In the genomic region with DNA sequence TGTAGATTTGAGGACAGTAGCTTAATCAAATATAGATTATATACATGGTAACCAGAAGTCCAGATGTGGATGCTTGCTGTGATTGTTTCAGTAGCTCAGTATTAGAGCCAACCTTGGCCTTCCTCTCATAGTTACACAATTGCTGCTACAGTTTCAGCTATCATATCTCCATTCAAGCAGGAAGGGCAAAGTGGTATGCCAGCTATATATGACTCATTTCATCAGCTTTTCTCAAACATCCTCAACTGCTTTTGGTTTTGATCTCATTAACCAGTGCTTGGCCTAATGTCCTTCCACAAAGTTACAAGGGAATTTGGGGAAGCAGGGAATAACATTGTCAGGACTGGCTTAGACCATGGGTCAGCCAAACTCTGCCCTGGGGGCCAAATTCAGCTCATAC, we compare ENCODE assay signal across 8 cellular contexts.
DNase-seq lines count a peak whose midpoint lies in the region; ATAC-seq lines count a peak whose summit lies in the region.

No MANE protein-coding gene starts in this region.

- H3K27ac Mint-ChIP-seq in effector memory CD8-positive, alpha-beta T cell = no peak overlapping the region

- DNase-seq in COLO829 (ENCODE audit: low spot score) (peak; percentile 34), MG63 (peak; percentile 21), glomerular visceral epithelial cell (ENCODE audit: extremely low spot score) (peak; percentile 65), Karpas-422 (no peak), UCSD-AML1 (lab: John Stamatoyannopoulos, UW; ENCODE audit: unreplicated experiment) (no peak), NCI-H1694 treated with DMSO at 0.1 percent for 48 hours (lab: John Stamatoyannopoulos, UW) (no peak)
- DNase-seq in effector memory CD8-positive, alpha-beta T cell = no peak

- no peaks in the 10 kb centered on the region for H3K4me1 Mint-ChIP-seq in effector memory CD8-positive, alpha-beta T cell (ENCODE audit: low read depth in 2 of 2)

- H3K27me3 ChIP-seq in MG63 (no peaks in the 10 kb centered on the region), Karpas-422 (ENCODE audit: low read length) (no peaks in the 10 kb centered on the region)

- ATAC-seq in GM19468 (IDR thresholded peaks at IDR 0.05; ENCODE audit: extremely low read depth, unreplicated experiment) = peak; percentile 89
- no peak for ATAC-seq in effector memory CD8-positive, alpha-beta T cell (replicated peaks)

- no peaks in the 10 kb centered on the region for H4K20me1 ChIP-seq in Karpas-422 (ENCODE audit: insufficient read depth, low read depth, low read length)

- H2AFZ ChIP-seq in Karpas-422 (ENCODE audit: low read length) = no peak overlapping the region

- H3K9ac ChIP-seq in Karpas-422 (ENCODE audit: low read length) = no peak overlapping the region

- H3K36me3 ChIP-seq in MG63 = no peaks in the 10 kb centered on the region
- no peaks in the 10 kb centered on the region for H3K36me3 ChIP-seq in Karpas-422 (ENCODE audit: insufficient read depth, low read length)

- H3K79me2 ChIP-seq in Karpas-422 (ENCODE audit: low read length) = no peaks in the 10 kb centered on the region

- H3K4me1 ChIP-seq in Karpas-422 (ENCODE audit: low read length) = no peaks in the 10 kb centered on the region

- no peak overlapping the region for H3K27ac ChIP-seq in Karpas-422 (ENCODE audit: low read length)

- H3K9me2 ChIP-seq in Karpas-422 (replicated peaks; ENCODE audit: insufficient read depth, low read length) = no peaks in the 10 kb centered on the region

- H3K4me3 Mint-ChIP-seq in effector memory CD8-positive, alpha-beta T cell = no peak overlapping the region

- H3K36me3 Mint-ChIP-seq in effector memory CD8-positive, alpha-beta T cell (ENCODE audit: insufficient read depth) = no peaks in the 10 kb centered on the region

- no peaks in the 10 kb centered on the region for H3K9me3 ChIP-seq in MG63
- no peaks in the 10 kb centered on the region for H3K9me3 ChIP-seq in Karpas-422 (ENCODE audit: low read length)

- H3K9me3 Mint-ChIP-seq in effector memory CD8-positive, alpha-beta T cell = peaks cover 0 to 3% of the 10 kb centered on the region in 2 donors

- no peak overlapping the region for H3K4me2 ChIP-seq in Karpas-422 (ENCODE audit: low read depth, low read length, poor library complexity, severe bottlenecking)

- no peak overlapping the region for H3K4me3 ChIP-seq in MG63
- no peak overlapping the region for H3K4me3 ChIP-seq in Karpas-422 (ENCODE audit: low read length)

- H3K27me3 Mint-ChIP-seq in effector memory CD8-positive, alpha-beta T cell = no peaks in the 10 kb centered on the region

Comparison
In these comparisons a context has a peak if more than half of its experiments do, and no peak if none do; other contexts are left out.
1. DNase-seq: peak in COLO829 (single experiment), MG63 (single experiment) and glomerular visceral epithelial cell (single experiment); none in Karpas-422 (single experiment), UCSD-AML1 (single experiment), effector memory CD8-positive, alpha-beta T cell (0 of 3) and NCI-H1694 treated with DMSO at 0.1 percent for 48 hours (single experiment).